ENCODE assay signal across 24 cellular contexts in the genomic region with DNA sequence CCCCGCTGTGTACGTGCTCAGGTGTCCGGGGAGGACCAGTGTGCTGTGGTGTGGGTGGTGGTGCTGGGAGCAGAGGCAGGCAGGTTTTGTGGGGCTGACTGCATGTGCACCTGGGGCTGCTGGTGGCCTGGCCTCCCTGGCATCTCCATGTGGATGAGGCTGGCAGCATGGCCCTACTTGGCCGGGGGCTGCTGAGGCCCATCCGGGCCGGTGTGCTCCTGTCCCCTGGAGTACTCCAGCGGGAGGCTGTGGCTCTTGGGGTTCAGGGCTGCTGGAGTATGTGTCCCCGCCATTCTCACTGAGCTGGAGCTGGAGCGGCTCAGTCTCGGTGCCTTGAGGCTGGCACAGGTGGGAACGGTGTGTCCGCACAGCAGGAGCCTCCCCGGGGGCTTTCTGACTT.
"Had no signal": no experiment of that assay in that cellular context is flagged by ENCODE, and none has a peak within 500 bp of the region (broad histone marks: within the 10 kb centered on the region; RNA-seq: fewer than 3 reads in every experiment).

No MANE protein-coding gene starts in this region.

- DNase-seq: islet precursor cell; left ventricle myocardium inferior; mesendoderm; naive B cell; natural killer cell; pancreas; posterior cingulate gyrus; right cardiac atrium; sigmoid colon; small intestine; spleen; stimulated activated CD4-positive, alpha-beta T cell treated with anti-CD3 and anti-CD28 coated beads, Interleukin-4, amount 100 ng/mL, for 24 hours; stimulated activated naive CD4-positive, alpha-beta T cell; substantia nigra; uterus had no signal

- H3K9me3 Mint-ChIP-seq: mesothelial cell of epicardium; natural killer cell; stimulated activated effector memory CD8-positive, alpha-beta T cell treated with anti-CD3 and anti-CD28 coated beads, Interleukin-12 subunit alpha, Interleukin-12 subunit beta, amount 100 ng/mL, for 72 hours; stimulated activated naive CD8-positive, alpha-beta T cell treated with anti-CD3 and anti-CD28 coated beads, Interleukin-15, Interleukin-2, amounts not matched to agents 100 ng/mL and 50 ng/mL, for 24 hours; type B pancreatic cell had no signal

- H2AFZ ChIP-seq: hepatocyte had no signal

- H3K4me3 ChIP-seq: hepatocyte, left ventricle myocardium inferior, lung, pancreas, prostate gland, sigmoid colon, spleen, tibial nerve, uterus had no signal

- FAIRE-seq: pancreas, small intestine had no signal

- H3K9me3 ChIP-seq: pancreas, prostate gland, uterus had no signal

- H3K36me3 Mint-ChIP-seq: mesothelial cell of epicardium; natural killer cell; stimulated activated effector memory CD8-positive, alpha-beta T cell treated with anti-CD3 and anti-CD28 coated beads, Interleukin-12 subunit alpha, Interleukin-12 subunit beta, amount 100 ng/mL, for 72 hours; type B pancreatic cell had no signal

- H3K4me1 ChIP-seq: left ventricle myocardium inferior, pancreas, prostate gland, sigmoid colon, spleen, tibial nerve, uterus had no signal

- H3K4me2 ChIP-seq: hepatocyte had no signal

- H3K27ac ChIP-seq: hepatocyte, left ventricle myocardium inferior, pancreas, prostate gland, sigmoid colon, spleen, tibial nerve, uterus had no signal

- H3K4me3 Mint-ChIP-seq: mesothelial cell of epicardium; naive B cell; natural killer cell; nephron progenitor cell; stimulated activated effector memory CD8-positive, alpha-beta T cell treated with anti-CD3 and anti-CD28 coated beads, Interleukin-12 subunit alpha, Interleukin-12 subunit beta, amount 100 ng/mL, for 72 hours; stimulated activated naive CD8-positive, alpha-beta T cell treated with anti-CD3 and anti-CD28 coated beads, Interleukin-15, Interleukin-2, amounts not matched to agents 100 ng/mL and 50 ng/mL, for 24 hours; type B pancreatic cell had no signal

- H3K27me3 Mint-ChIP-seq: stimulated activated naive CD8-positive, alpha-beta T cell treated with anti-CD3 and anti-CD28 coated beads, Interleukin-15, Interleukin-2, amounts not matched to agents 100 ng/mL and 50 ng/mL, for 24 hours had no signal

- H3K27ac Mint-ChIP-seq: mesothelial cell of epicardium; naive B cell; natural killer cell; nephron progenitor cell; stimulated activated effector memory CD8-positive, alpha-beta T cell treated with anti-CD3 and anti-CD28 coated beads, Interleukin-12 subunit alpha, Interleukin-12 subunit beta, amount 100 ng/mL, for 72 hours; stimulated activated naive CD8-positive, alpha-beta T cell treated with anti-CD3 and anti-CD28 coated beads, Interleukin-15, Interleukin-2, amounts not matched to agents 100 ng/mL and 50 ng/mL, for 24 hours; type B pancreatic cell had no signal

- H3K27me3 ChIP-seq: pancreas, uterus had no signal

- H3K36me3 ChIP-seq: left ventricle myocardium inferior, pancreas, prostate gland, sigmoid colon, spleen, tibial nerve, uterus had no signal

- H3K79me2 ChIP-seq: hepatocyte had no signal

- H3K4me1 Mint-ChIP-seq: nephron progenitor cell had no signal

- ATAC-seq: natural killer cell; pancreas; right cardiac atrium; stimulated activated effector memory CD8-positive, alpha-beta T cell treated with anti-CD3 and anti-CD28 coated beads, Interleukin-12 subunit alpha, Interleukin-12 subunit beta, amount 100 ng/mL, for 72 hours had no signal
